ENCODE assay signal across 24 cellular contexts in the genomic region with DNA sequence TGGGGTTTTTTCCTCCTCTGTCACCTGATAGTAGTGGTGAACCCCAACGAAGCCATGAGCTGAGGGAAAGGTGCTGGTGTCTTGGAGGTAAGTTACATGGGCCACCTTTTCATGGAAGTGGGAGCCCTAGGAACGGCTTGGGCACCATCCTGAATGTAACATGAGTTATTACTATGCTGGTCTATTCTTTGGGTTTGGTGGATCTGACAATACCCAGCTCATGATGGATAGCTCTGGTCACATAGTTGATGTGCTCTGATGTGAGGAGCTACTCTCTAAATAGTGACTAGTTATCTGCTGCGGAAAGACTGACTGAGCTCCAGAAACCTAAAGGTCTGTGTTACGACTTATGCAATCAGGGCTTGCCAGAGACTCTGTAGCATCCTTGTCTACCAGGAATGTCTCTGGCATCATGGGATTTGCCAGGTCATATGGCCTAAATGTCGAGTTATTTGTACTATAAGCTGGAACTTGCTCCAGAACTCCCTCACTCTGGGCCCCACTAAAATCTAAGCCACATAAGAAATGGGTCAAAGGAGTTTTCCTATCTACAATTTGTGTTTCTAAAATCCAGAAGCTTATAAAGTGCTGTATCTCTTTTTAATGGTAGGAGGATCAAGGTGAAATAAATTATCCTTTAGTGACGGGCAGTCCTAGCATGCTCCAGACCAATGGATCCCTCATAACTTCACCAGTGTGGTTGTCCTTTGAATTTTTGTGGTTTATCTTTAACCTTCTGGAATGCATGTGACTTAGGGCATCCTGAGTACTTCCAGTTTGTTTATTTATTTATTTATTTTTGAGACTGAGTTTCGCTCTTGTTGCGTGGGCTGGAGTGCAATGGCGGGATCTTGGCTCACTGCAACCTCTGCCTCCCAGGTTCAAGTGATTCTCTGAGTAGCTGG. TPM values are rescaled to one million over a fixed set of nuclear protein-coding genes. Genes with fewer than 3 reads are reported as not detected.
A peak's percentile ranks its signal among the peaks of the same experiment; 100 is the strongest.
DNase-seq lines count a peak whose midpoint lies in the region; ATAC-seq, FAIRE-seq and TF ChIP-seq lines count a peak whose summit lies in the region.
"Had no signal": no experiment of that assay in that cellular context is flagged by ENCODE, and none has a peak within 500 bp of the region (broad histone marks: within the 10 kb centered on the region; RNA-seq: fewer than 3 reads in every experiment).

No MANE protein-coding gene starts in this region.

- H3K4me1 ChIP-seq in cardiac muscle cell (ENCODE audit: low read depth) (peaks cover 10% of the 10 kb centered on the region), fibroblast of lung (ENCODE audit: control insufficient read depth, extremely low read depth, insufficient read depth, low read length) (no peaks in the 10 kb centered on the region)
- H3K4me1 ChIP-seq: BLaER1 treated with 17β-estradiol and CSF1 and Interleukin-3, amounts not matched to agents 10 nM and 100 nM; sigmoid colon had no signal

- peak overlapping the region; percentile 70 for H3K27ac ChIP-seq in cardiac muscle cell
- no peak overlapping the region for H3K27ac ChIP-seq in fibroblast of lung (ENCODE audit: insufficient read depth, low read length)
- H3K27ac ChIP-seq: BLaER1 treated with 17β-estradiol and CSF1 and Interleukin-3, amounts not matched to agents 10 nM and 100 nM; sigmoid colon had no signal

- H3K36me3 ChIP-seq in cardiac muscle cell = peaks cover 3% of the 10 kb centered on the region
- H3K36me3 ChIP-seq in fibroblast of lung (ENCODE audit: control insufficient read depth, insufficient read depth, low read length) = no peaks in the 10 kb centered on the region

- DNase-seq in cardiac muscle cell (ENCODE audit: low read depth in 1 of 2, low spot score in 1 of 2) = peak in 1 of 2 donors; percentile 7
- DNase-seq in Right ventricle myocardium superior = no peak
- peak; percentile 70 for DNase-seq in RPMI7951 (ENCODE audit: low read depth)
- peak; percentile 4 to 74 for DNase-seq in fibroblast of lung (ENCODE audit: low read depth in 2 of 2)
- peak; percentile 12 for DNase-seq in urothelium cell line (ENCODE audit: low spot score)
- no peak for DNase-seq in RPMI8226
- DNase-seq in activated CD4-positive, CD25-positive, alpha-beta regulatory T cell (lab: John Stamatoyannopoulos, UW) = no peak
- DNase-seq: activated CD4-positive, alpha-beta T cell treated with anti-CD3 and anti-CD28 coated beads, Interleukin-2, amount 50 U/mL, for 1 hour; foreskin fibroblast; kidney; mammary epithelial cell; naive thymus-derived CD8-positive, alpha-beta T cell; NCI-H1417; NCI-H526; sigmoid colon; substantia nigra had no signal

- no peaks in the 10 kb centered on the region for H3K27me3 ChIP-seq in cardiac muscle cell
- H3K27me3 ChIP-seq in fibroblast of lung (ENCODE audit: control insufficient read depth, insufficient read depth, low read length) = no peaks in the 10 kb centered on the region
- H3K27me3 ChIP-seq: BLaER1 treated with 17β-estradiol and CSF1 and Interleukin-3, amounts not matched to agents 10 nM and 100 nM; sigmoid colon had no signal

- H3K79me2 ChIP-seq in fibroblast of lung (ENCODE audit: control insufficient read depth, insufficient read depth, low read length) = no peaks in the 10 kb centered on the region

- H3K9me3 ChIP-seq in cardiac muscle cell (ENCODE audit: low read depth) (no peaks in the 10 kb centered on the region), fibroblast of lung (ENCODE audit: control insufficient read depth, insufficient read depth, low read depth, low read length) (no peaks in the 10 kb centered on the region)
- H3K9me3 ChIP-seq: sigmoid colon had no signal

- H2AFZ ChIP-seq in fibroblast of lung (ENCODE audit: low read length) = no peak overlapping the region

- intact Hi-C loops in Right ventricle myocardium superior (cut with DNase I) = no loop called here

- no peak overlapping the region for H3K4me3 ChIP-seq in cardiac muscle cell
- H3K4me3 ChIP-seq in fibroblast of lung (replicated peaks in 1 of 4; ENCODE audit: control extremely low read depth in 1 of 4, insufficient read depth in 1 of 4, low read depth in 3 of 4, low read length in 4 of 4) = no peak overlapping the region
- H3K4me3 ChIP-seq: BLaER1 treated with 17β-estradiol and CSF1 and Interleukin-3, amounts not matched to agents 10 nM and 100 nM; sigmoid colon had no signal

- H3K4me2 ChIP-seq in fibroblast of lung (ENCODE audit: extremely low read depth, insufficient read depth, low read length) = no peak overlapping the region
- H3K4me2 ChIP-seq: BLaER1 treated with 17β-estradiol and CSF1 and Interleukin-3, amounts not matched to agents 10 nM and 100 nM had no signal

- H4K20me1 ChIP-seq in fibroblast of lung (ENCODE audit: control insufficient read depth, extremely low read depth, insufficient read depth, low read length) = no peaks in the 10 kb centered on the region

- H3K9ac ChIP-seq in fibroblast of lung (ENCODE audit: insufficient read depth, low read length) = no peak overlapping the region
- H3K9ac ChIP-seq: BLaER1 treated with 17β-estradiol and CSF1 and Interleukin-3, amounts not matched to agents 10 nM and 100 nM had no signal

- FAIRE-seq in urothelium cell line (lab: Jason Lieb, UNC) = no peak
- FAIRE-seq: A204.1, bronchial epithelial cell, D721Med, G401.6, kidney had no signal

- ATAC-seq in Right ventricle myocardium superior (ENCODE audit: poor library complexity) (no peak), HG03432 (IDR thresholded peaks at IDR 0.05; ENCODE audit: unreplicated experiment) (no peak)
- ATAC-seq: activated T-helper 17 cell treated with anti-CD3 and anti-CD28 coated beads, Interleukin-2, amount 50 U/mL, for 72 hours; naive thymus-derived CD8-positive, alpha-beta T cell; Right ventricle myocardium inferior had no signal

- TF ChIP-seq CTCF in cardiac muscle cell (IDR thresholded peaks at IDR 0.05; ENCODE audit: low read depth, low read length) = no peak
- TF ChIP-seq CTCF in fibroblast of lung (conservative IDR thresholded peaks at IDR 0.05 in 1 of 2, IDR thresholded peaks at IDR 0.05 in 1 of 2; ENCODE audit: low read depth in 1 of 2, low read length in 2 of 2) = no peak

RNA-seq across cellular contexts. Expression of a gene that starts 40.1 kb away (rescaled TPM):
- 7.8 and 12.1 TPM in 2 replicates for total RNA-seq in cardiac muscle cell
- 19.3 and 19.7 TPM in 2 replicates for polyA plus RNA-seq in cardiac muscle cell
- 9.6 TPM for total RNA-seq in Right ventricle myocardium superior
- total RNA-seq in RPMI7951 (2014; rRNA removed; shearing (Covaris generic)) = 59.1 and 68.8 TPM in 2 replicates
- 6.7 and 8.9 TPM in 2 replicates for total RNA-seq in fibroblast of lung
- polyA plus RNA-seq in fibroblast of lung = 10.0 and 15.1 TPM in 2 replicates
- polyA plus RNA-seq in fibroblast of lung (2012) = 6.4 and 12.1 TPM in 2 replicates
- 1.7 and 6.4 TPM in 2 replicates for polyA minus RNA-seq in fibroblast of lung (ENCODE audit: low replicate concordance)

Comparison
In these comparisons a context has a peak if more than half of its experiments do, and no peak if none do; other contexts are left out.
1. DNase-seq: peak in RPMI7951 (single experiment), fibroblast of lung (2 of 2) and urothelium cell line (single experiment); none in Right ventricle myocardium superior (single experiment), RPMI8226 (single experiment) and activated CD4-positive, CD25-positive, alpha-beta regulatory T cell (0 of 4).